8 cellular contexts compared by ENCODE assay signal in genomic region chr12:14802961-14803829, GRCh38. TPM values are rescaled to one million over a fixed set of nuclear protein-coding genes. Genes with fewer than 3 reads are reported as not detected.
A peak's percentile ranks its signal among the peaks of the same experiment; 100 is the strongest.
DNase-seq lines count a peak whose midpoint lies in the region; TF ChIP-seq lines count a peak whose summit lies in the region.

A gene with protein sequence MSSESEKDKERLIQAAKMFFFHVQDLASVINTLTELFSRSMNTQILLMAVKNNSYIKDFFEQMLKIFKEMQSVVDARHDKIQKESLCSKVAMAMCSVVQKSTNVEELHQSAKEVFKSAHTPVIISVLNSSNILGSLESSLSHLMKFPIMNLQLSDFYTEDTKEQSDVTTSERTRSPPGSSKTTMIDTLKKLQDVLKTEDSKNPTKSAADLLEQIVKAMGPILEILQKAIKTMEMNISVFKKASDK (plus strand): TSS chr12:14803670. CDS start chr12:14822936, 19,266 bp downstream.
Gene WBP11 (minus strand): TSS chr12:14803478. CDS start chr12:14801383, 2,095 bp downstream.

- in situ Hi-C loops in GM23248 (cut with MboI), result no loop called here

- H3K27ac ChIP-seq in GM23248 (peak within 1 kb of the TSS; percentile 98), Karpas-422 (ENCODE audit: low read length) (peak within 1 kb of the TSS; percentile 59), Peyer's patch (peak within 1 kb of the TSS; percentile 74 to 92 (median 90))

- peak; percentile 98 for DNase-seq in Daoy (ENCODE audit: low read depth)
- peak; percentile 99 for DNase-seq in GM23248
- peak; percentile 99 for DNase-seq in Karpas-422
- peak; percentile 89 to 98 (median 93) for DNase-seq in Peyer's patch
- peak; percentile 76 for DNase-seq in activated T-helper 1 cell treated with Interleukin-2 at 50 U/mL for 16 hours (ENCODE audit: low read depth)
- DNase-seq in fibroblast of gingiva (ENCODE audit: low read depth), result peak; percentile 98
- DNase-seq in myocyte (ENCODE audit: low read depth), result peak; percentile 100
- DNase-seq in stimulated activated CD8-positive, alpha-beta memory T cell treated with anti-CD3 and anti-CD28 coated beads, Interleukin-7, amount 100 ng/mL, for 4 hours (ENCODE audit: low read depth in 2 of 2), result peak; percentile 76 to 88

- peak within 1 kb of the TSS; percentile 87 for H3K4me3 ChIP-seq in GM23248
- H3K4me3 ChIP-seq in Karpas-422 (ENCODE audit: low read length), result peak within 1 kb of the TSS; percentile 89
- peak within 1 kb of the TSS; percentile 56 to 92 (median 74) for H3K4me3 ChIP-seq in Peyer's patch

- TF ChIP-seq CTCF in Peyer's patch (IDR thresholded peaks at IDR 0.05), result no peak

- TF ChIP-seq POLR2A in Peyer's patch (IDR thresholded peaks at IDR 0.05), result peak; percentile 35 to 55

- peaks cover 14% of the 10 kb centered on the region; the same call in 1 of the 2 replicates for H3K36me3 ChIP-seq in GM23248 (ENCODE audit: low read depth)
- H3K36me3 ChIP-seq in Karpas-422 (ENCODE audit: insufficient read depth, low read length), result peaks cover 31% of the 10 kb centered on the region
- peaks cover 0 to 16% (median 0%) of the 10 kb centered on the region in 3 donors for H3K36me3 ChIP-seq in Peyer's patch

- H4K20me1 ChIP-seq in GM23248 (ENCODE audit: insufficient read depth) (no peaks in the 10 kb centered on the region), Karpas-422 (ENCODE audit: insufficient read depth, low read depth, low read length) (peaks cover 12% of the 10 kb centered on the region)

- H3K9me3 ChIP-seq in GM23248 (ENCODE audit: low read depth) (no peaks in the 10 kb centered on the region), Karpas-422 (ENCODE audit: low read length) (no peaks in the 10 kb centered on the region), Peyer's patch (no peaks in the 10 kb centered on the region)

- no peaks in the 10 kb centered on the region for H3K9me2 ChIP-seq in GM23248 (ENCODE audit: insufficient read depth)
- no peaks in the 10 kb centered on the region for H3K9me2 ChIP-seq in Karpas-422 (replicated peaks; ENCODE audit: insufficient read depth, low read length)

- peak within 1 kb of the TSS; percentile 96 for H3K4me2 ChIP-seq in GM23248 (ENCODE audit: unreplicated experiment)
- peak within 1 kb of the TSS; percentile 90 for H3K4me2 ChIP-seq in Karpas-422 (ENCODE audit: low read depth, low read length, poor library complexity, severe bottlenecking)

- 0 out of 2 replicates have a peak, but pooled peaks cover 4% of the 10 kb centered on the region for H3F3A ChIP-seq in GM23248 (ENCODE audit: insufficient read depth)

- WGBS in GM23248 (ENCODE audit: low coverage in 1 of 2, low lambda C conversion rate in 2 of 2, missing lambda C conversion rate in 2 of 2), 2 experiments, result 1 to 2% methylated on average over 51 of the region's 51 CpGs

- H2AFZ ChIP-seq in GM23248 (peak within 1 kb of the TSS; percentile 99), Karpas-422 (ENCODE audit: low read length) (peak within 1 kb of the TSS; percentile 78)

- H3K9ac ChIP-seq in GM23248 (peak within 1 kb of the TSS; percentile 99), Karpas-422 (ENCODE audit: low read length) (peak within 1 kb of the TSS; percentile 81)

- peaks cover 51% of the 10 kb centered on the region for H3K79me2 ChIP-seq in GM23248 (ENCODE audit: insufficient read depth)
- H3K79me2 ChIP-seq in Karpas-422 (ENCODE audit: low read length), result peaks cover 54% of the 10 kb centered on the region

- peaks cover 15% of the 10 kb centered on the region for H3K4me1 ChIP-seq in GM23248 (ENCODE audit: insufficient read depth)
- H3K4me1 ChIP-seq in Karpas-422 (ENCODE audit: low read length), result peaks cover 27% of the 10 kb centered on the region
- peaks cover 0 to 17% (median 4%) of the 10 kb centered on the region in 4 donors for H3K4me1 ChIP-seq in Peyer's patch

- H3K27me3 ChIP-seq in GM23248 (replicated peaks; ENCODE audit: insufficient read depth) (no peaks in the 10 kb centered on the region), Karpas-422 (ENCODE audit: low read length) (no peaks in the 10 kb centered on the region), Peyer's patch (no peaks in the 10 kb centered on the region)

RNA-seq across cellular contexts. Expression of the first gene that starts in this region (rescaled TPM):
- total RNA-seq in Daoy (2014; rRNA removed; shearing (Covaris generic)), result 1.5 and 4.5 TPM in 2 replicates
- total RNA-seq in GM23248 (2014; rRNA removed; shearing (Covaris generic)), result 1.2 and 2.3 TPM in 2 replicates
- polyA plus RNA-seq in GM23248 (2016; fragmentation: Nextera tagmentation; extraction: Ambion mirVana), result 0.86 and 1.2 TPM in 2 replicates
- total RNA-seq in Karpas-422 (2014; rRNA removed; shearing (Covaris generic); ENCODE audit: low replicate concordance), result 0.52 and 0.69 TPM in 2 replicates
- total RNA-seq in Peyer's patch (under 1 TPM in 1 of 4 donors, not detected in 3; 0.88 TPM), myocyte (1.5 and 1.8 TPM in 2 replicates)
- polyA plus RNA-seq in myocyte (2012), result 1.6 TPM

RNA-seq across cellular contexts. Expression of gene WBP11, which starts in this region (rescaled TPM):
- 15.4 and 23.7 TPM in 2 replicates for total RNA-seq in Daoy (2014; rRNA removed; shearing (Covaris generic))
- 5.5 and 11.8 TPM in 2 replicates for total RNA-seq in GM23248 (2014; rRNA removed; shearing (Covaris generic))
- polyA plus RNA-seq in GM23248 (2016; fragmentation: Nextera tagmentation; extraction: Ambion mirVana), result 44.0 and 46.1 TPM in 2 replicates
- total RNA-seq in Karpas-422 (2014; rRNA removed; shearing (Covaris generic); ENCODE audit: low replicate concordance), result 22.5 and 22.7 TPM in 2 replicates
- total RNA-seq in Peyer's patch, result 10 to 100 TPM; 12.3 to 42.9 (median 12.8) TPM
- total RNA-seq in myocyte, result 20.5 and 26.5 TPM in 2 replicates
- 27.6 TPM for polyA plus RNA-seq in myocyte (2012)

Comparison
In these comparisons a context has a peak if more than half of its experiments do, and no peak if none do; other contexts are left out.
1. Peak in every context shown above with its lines: DNase-seq, H3K4me3 ChIP-seq and H3K27ac ChIP-seq.